In genomic region chr15:87089551-87089950, GRCh38 we compare ENCODE assay signal across 28 cellular contexts.
A peak's percentile ranks its signal among the peaks of the same experiment; 100 is the strongest.
DNase-seq lines count a peak whose midpoint lies in the region; ATAC-seq, FAIRE-seq and TF ChIP-seq lines count a peak whose summit lies in the region.
"Had no signal": no experiment of that assay in that cellular context is flagged by ENCODE, and none has a peak within 500 bp of the region (broad histone marks: within the 10 kb centered on the region; RNA-seq: fewer than 3 reads in every experiment).

No MANE protein-coding gene starts in this region.

- no peaks in the 10 kb centered on the region for H3F3A ChIP-seq in PC-3 (ENCODE audit: low read length, unreplicated experiment)

- no peaks in the 10 kb centered on the region for H3K79me2 ChIP-seq in PC-3 (ENCODE audit: low read length)

- intact Hi-C loops in PC-3 (cut with micrococcal nuclease) = no loop called here

- BruUV-seq in PC-3 (replicated peaks; lab: Mats Ljungman, UMichigan) = no TSS peak

- CTCF ChIA-PET in PC-3 (lab: Charles Lee) = no interaction called here

- no peaks in the 10 kb centered on the region for H3K9me2 ChIP-seq in PC-3 (replicated peaks; ENCODE audit: low read length)

- ATAC-seq in PC-3 (no peak), RWPE2 (ENCODE audit: low read depth) (peak; percentile 33; the same call in 1 of the 3 replicates), esophagus mucosa (peak; percentile 85), HG02798 (IDR thresholded peaks at IDR 0.05; ENCODE audit: poor library complexity, unreplicated experiment) (no peak), HG02759 (IDR thresholded peaks at IDR 0.05; ENCODE audit: unreplicated experiment) (no peak)
- ATAC-seq: GM12878 had no signal

- H3K9me3 ChIP-seq in PC-3 (ENCODE audit: low read length) (no peaks in the 10 kb centered on the region), RWPE2 (ENCODE audit: severe bottlenecking) (no peaks in the 10 kb centered on the region)
- H3K9me3 ChIP-seq: BE2C, BLaER1 had no signal

- H3K4me3 ChIP-seq in PC-3 (ENCODE audit: low read length) (no peak overlapping the region), RWPE2 (ENCODE audit: severe bottlenecking) (no peak overlapping the region), bronchial epithelial cell (ENCODE audit: low read depth, low read length) (no peak overlapping the region)
- H3K4me3 ChIP-seq: BLaER1, GM12878 had no signal

- no peaks in the 10 kb centered on the region for H4K20me1 ChIP-seq in PC-3 (ENCODE audit: low read length)
- H4K20me1 ChIP-seq: BLaER1 had no signal

- no peak overlapping the region for H2AFZ ChIP-seq in PC-3 (ENCODE audit: low read length)

- no peaks in the 10 kb centered on the region for H3K4me1 ChIP-seq in PC-3 (ENCODE audit: insufficient read depth, low read length)
- no peaks in the 10 kb centered on the region for H3K4me1 ChIP-seq in RWPE2 (ENCODE audit: insufficient read depth, poor library complexity, severe bottlenecking)
- H3K4me1 ChIP-seq: BE2C, BLaER1 had no signal

- no peaks in the 10 kb centered on the region for H3K27me3 ChIP-seq in PC-3 (ENCODE audit: low read length)
- H3K27me3 ChIP-seq in RWPE2 (ENCODE audit: insufficient read depth, poor library complexity, severe bottlenecking) = no peaks in the 10 kb centered on the region
- no peaks in the 10 kb centered on the region for H3K27me3 ChIP-seq in bronchial epithelial cell (ENCODE audit: control insufficient read depth, insufficient read depth, low read length)
- H3K27me3 ChIP-seq: BE2C, BLaER1 had no signal

- H3K4me2 ChIP-seq in PC-3 (ENCODE audit: low read length) = no peak overlapping the region
- H3K4me2 ChIP-seq: BLaER1 had no signal

- no peak for FAIRE-seq in bronchial epithelial cell (lab: Jason Lieb, UNC)
- no peak for FAIRE-seq in urothelium cell line (lab: Jason Lieb, UNC)
- FAIRE-seq: A204.1, GM12878, GM12892, GM18507 had no signal

- POLR2A ChIA-PET in PC-3 (lab: Charles Lee; ENCODE audit: unreplicated experiment) = no interaction called here

- H3K27ac ChIP-seq in PC-3 (ENCODE audit: low read length) (no peak overlapping the region), RWPE2 (ENCODE audit: poor library complexity, severe bottlenecking) (no peak overlapping the region)
- H3K27ac ChIP-seq: BLaER1 had no signal

- H3K36me3 ChIP-seq in PC-3 (ENCODE audit: low read depth, low read length) (no peaks in the 10 kb centered on the region), RWPE2 (ENCODE audit: low read depth) (no peaks in the 10 kb centered on the region), bronchial epithelial cell (ENCODE audit: control insufficient read depth, insufficient read depth, low read length) (no peaks in the 10 kb centered on the region)
- H3K36me3 ChIP-seq: BE2C, BLaER1 had no signal

- TF ChIP-seq CTCF in PC-3 (conservative IDR thresholded peaks at IDR 0.05; ENCODE audit: low read depth, low read length) (no peak), RWPE2 (IDR thresholded peaks at IDR 0.05; ENCODE audit: poor library complexity, severe bottlenecking) (no peak), bronchial epithelial cell (IDR thresholded peaks at IDR 0.05; ENCODE audit: insufficient read depth, low read length, severe bottlenecking) (no peak)

- H3K9ac ChIP-seq in PC-3 (ENCODE audit: low read length) = no peak overlapping the region
- H3K9ac ChIP-seq: BLaER1 had no signal

- DNase-seq in PC-3 (peak; percentile 62), RWPE2 (ENCODE audit: low spot score) (no peak), bronchial epithelial cell (ENCODE audit: low read depth) (peak; percentile 7), urothelium cell line (ENCODE audit: low spot score) (no peak), SIG-M5 (lab: John Stamatoyannopoulos, UW) (no peak)
- DNase-seq: 8988T; ACHN; BE2C; C1 segment of cervical spinal cord; CD4-positive, alpha-beta memory T cell; CD4-positive, CD25-positive, alpha-beta regulatory T cell; CD8-positive, alpha-beta memory T cell; COR-L47; DMS 273 treated with DMSO at 0.1 percent for 48 hours; DMS153; DMS53; DMS79; DND-41; EL; GDM1 had no signal

Comparison
In these comparisons a context has a peak if more than half of its experiments do, and no peak if none do; other contexts are left out.
1. ATAC-seq: peak in RWPE2 (single experiment) and esophagus mucosa (single experiment); none in PC-3 (single experiment), HG02798 (single experiment) and HG02759 (single experiment).
2. DNase-seq: peak in PC-3 (single experiment) and bronchial epithelial cell (single experiment); none in RWPE2 (single experiment), urothelium cell line (single experiment) and SIG-M5 (single experiment).